24 cellular contexts compared by ENCODE assay signal in genomic region chr2:241329669-241330615, GRCh38. TPM values are rescaled to one million over a fixed set of nuclear protein-coding genes. Genes with fewer than 3 reads are reported as not detected.
DNase-seq lines count a peak whose midpoint lies in the region; ATAC-seq and TF ChIP-seq lines count a peak whose summit lies in the region.
"Had no signal": no experiment of that assay in that cellular context is flagged by ENCODE, and none has a peak within 500 bp of the region (broad histone marks: within the 10 kb centered on the region; RNA-seq: fewer than 3 reads in every experiment).

No MANE protein-coding gene starts in this region.

- no peak overlapping the region for H3K27ac ChIP-seq in CD4-positive, CD25-positive, alpha-beta regulatory T cell (ENCODE audit: insufficient read depth, low read length, poor library complexity, severe bottlenecking)
- H3K27ac ChIP-seq: ascending aorta, thyroid gland had no signal

- intact Hi-C loops in CD14-positive monocyte (cut with micrococcal nuclease), result no loop called here

- H3K4me3 Mint-ChIP-seq in CD4-positive, CD25-positive, alpha-beta regulatory T cell, result no peak overlapping the region
- H3K4me3 Mint-ChIP-seq in chondrocyte (ENCODE audit: unreplicated experiment) (no peak overlapping the region), neural crest cell (no peak overlapping the region), CD14-positive monocyte (no peak overlapping the region)
- H3K4me3 Mint-ChIP-seq: activated naive CD8-positive, alpha-beta T cell had no signal

- H3K36me3 Mint-ChIP-seq in CD4-positive, CD25-positive, alpha-beta regulatory T cell, result peaks cover 31% of the 10 kb centered on the region
- H3K36me3 Mint-ChIP-seq in chondrocyte (ENCODE audit: low read depth) (peaks cover 31% of the 10 kb centered on the region), neural crest cell (ENCODE audit: low read depth) (peaks cover 27% of the 10 kb centered on the region), CD14-positive monocyte (peaks cover 67 to 76% of the 10 kb centered on the region in 2 donors)

- peaks cover 43% of the 10 kb centered on the region for H3K36me3 ChIP-seq in CD4-positive, CD25-positive, alpha-beta regulatory T cell (ENCODE audit: control insufficient read depth, insufficient read depth, low read length)

- H3K9me3 ChIP-seq in CD4-positive, CD25-positive, alpha-beta regulatory T cell (ENCODE audit: control insufficient read depth in 2 of 2, low read length in 2 of 2), result no peaks in the 10 kb centered on the region
- H3K9me3 ChIP-seq: ascending aorta, HAP-1, thyroid gland had no signal

- no peak for ATAC-seq in CD4-positive, CD25-positive, alpha-beta regulatory T cell (ENCODE audit: low read depth in 2 of 2)
- ATAC-seq in GM21576 (IDR thresholded peaks at IDR 0.05; ENCODE audit: unreplicated experiment) (no peak), GM21381 (IDR thresholded peaks at IDR 0.05; ENCODE audit: unreplicated experiment) (no peak)
- ATAC-seq: stimulated activated naive CD8-positive, alpha-beta T cell treated with anti-CD3 and anti-CD28 coated beads, Interleukin-15, Interleukin-2, amounts not matched to agents 100 U/mL and 50 U/mL, for 24 hours had no signal

- no peaks in the 10 kb centered on the region for H3K27me3 Mint-ChIP-seq in CD4-positive, CD25-positive, alpha-beta regulatory T cell
- H3K27me3 Mint-ChIP-seq in chondrocyte (ENCODE audit: low read depth), result no peaks in the 10 kb centered on the region
- no peaks in the 10 kb centered on the region for H3K27me3 Mint-ChIP-seq in neural crest cell (ENCODE audit: low read depth)
- no peaks in the 10 kb centered on the region for H3K27me3 Mint-ChIP-seq in CD14-positive monocyte (ENCODE audit: low read depth in 3 of 3)
- H3K27me3 Mint-ChIP-seq: activated naive CD8-positive, alpha-beta T cell had no signal

- DNase-seq in CD4-positive, CD25-positive, alpha-beta regulatory T cell, result no peak
- DNase-seq in OCI-M1 (lab: John Stamatoyannopoulos, UW) (peak; percentile 24), chondrocyte (ENCODE audit: low spot score) (no peak), neural crest cell (ENCODE audit: low read depth, low spot score) (no peak), RPMI8226 (no peak), CD14-positive monocyte (ENCODE audit: low spot score) (no peak)
- DNase-seq: activated CD4-positive, alpha-beta T cell treated with anti-CD3 and anti-CD28 coated beads for 4 hours; C1 segment of cervical spinal cord; cerebellar nuclear complex; DMS 273 treated with DMSO at 0.1 percent for 48 hours; KBM-7; MV-4-11; NCI-H187; NCI-H774; occipital lobe; SHP77; stimulated activated CD4-positive, alpha-beta T cell treated with anti-CD3 and anti-CD28 coated beads, Interleukin-4, amount 100 ng/mL, for 24 hours; stimulated activated naive CD8-positive, alpha-beta T cell treated with anti-CD3 and anti-CD28 coated beads, Interleukin-15, Interleukin-2, amounts not matched to agents 100 U/mL and 50 U/mL, for 24 hours; thyroid gland had no signal

- H3K4me3 ChIP-seq in CD4-positive, CD25-positive, alpha-beta regulatory T cell (ENCODE audit: low read depth, low read length), result no peak overlapping the region
- H3K4me3 ChIP-seq: ascending aorta, HAP-1, thyroid gland had no signal

- peaks cover 0 to 2% (median 0%) of the 10 kb centered on the region in 7 donors for H3K9me3 Mint-ChIP-seq in CD4-positive, CD25-positive, alpha-beta regulatory T cell
- no peaks in the 10 kb centered on the region for H3K9me3 Mint-ChIP-seq in chondrocyte (ENCODE audit: low read depth)
- H3K9me3 Mint-ChIP-seq in neural crest cell, result no peaks in the 10 kb centered on the region
- peaks cover 0 to 2% (median 0%) of the 10 kb centered on the region in 7 donors for H3K9me3 Mint-ChIP-seq in CD14-positive monocyte

- TF ChIP-seq CTCF in chondrocyte (IDR thresholded peaks at IDR 0.05) (no peak), neural crest cell (conservative IDR thresholded peaks at IDR 0.05) (no peak), CD14-positive monocyte (IDR thresholded peaks at IDR 0.05) (no peak)

- H3K4me1 Mint-ChIP-seq in CD4-positive, CD25-positive, alpha-beta regulatory T cell, result peaks cover 9 to 21% (median 17%) of the 10 kb centered on the region in 4 donors
- H3K4me1 Mint-ChIP-seq in chondrocyte (ENCODE audit: low read depth), result peaks cover 9% of the 10 kb centered on the region
- no peaks in the 10 kb centered on the region for H3K4me1 Mint-ChIP-seq in neural crest cell
- H3K4me1 Mint-ChIP-seq in CD14-positive monocyte, result peaks cover 4% of the 10 kb centered on the region

- no peaks in the 10 kb centered on the region for H3K4me1 ChIP-seq in CD4-positive, CD25-positive, alpha-beta regulatory T cell (ENCODE audit: control insufficient read depth, insufficient read depth, low read length, poor library complexity, severe bottlenecking)
- H3K4me1 ChIP-seq: ascending aorta, HAP-1, thyroid gland had no signal

- no peaks in the 10 kb centered on the region for H3K27me3 ChIP-seq in CD4-positive, CD25-positive, alpha-beta regulatory T cell (ENCODE audit: control insufficient read depth, insufficient read depth, low read length)
- H3K27me3 ChIP-seq: ascending aorta, thyroid gland had no signal

- H3K27ac Mint-ChIP-seq in CD4-positive, CD25-positive, alpha-beta regulatory T cell, result peak overlapping the region in 2 of 3 donors; percentile 16 to 65
- peak overlapping the region; percentile 61 for H3K27ac Mint-ChIP-seq in chondrocyte (ENCODE audit: unreplicated experiment)
- peak overlapping the region; percentile 68 for H3K27ac Mint-ChIP-seq in neural crest cell (ENCODE audit: unreplicated experiment)
- peak overlapping the region in 1 of 7 donors; percentile 10 for H3K27ac Mint-ChIP-seq in CD14-positive monocyte
- H3K27ac Mint-ChIP-seq: activated naive CD8-positive, alpha-beta T cell had no signal

RNA-seq across cellular contexts. Expression of gene SEPTIN2, which starts 14.2 kb away (rescaled TPM):
- 191 TPM for total RNA-seq in CD4-positive, CD25-positive, alpha-beta regulatory T cell
- polyA plus RNA-seq in CD4-positive, CD25-positive, alpha-beta regulatory T cell, result 100 to 1,000 TPM; 131 to 186 (median 159) TPM
- total RNA-seq in chondrocyte, result 447 to 542 TPM (median 465 TPM) in 3 replicates
- 466 and 490 TPM in 2 replicates for total RNA-seq in neural crest cell
- 100 to 1,000 TPM; 195 to 207 TPM for polyA plus RNA-seq in CD14-positive monocyte

RNA-seq across cellular contexts. Expression of gene HDLBP, which starts 14.5 kb away (rescaled TPM):
- 121 TPM for total RNA-seq in CD4-positive, CD25-positive, alpha-beta regulatory T cell
- polyA plus RNA-seq in CD4-positive, CD25-positive, alpha-beta regulatory T cell, result 10 to 100 TPM; 33.6 to 42.6 (median 41.3) TPM
- total RNA-seq in chondrocyte (979 to 1,131 TPM (median 989 TPM) in 3 replicates), neural crest cell (320 and 333 TPM in 2 replicates)
- polyA plus RNA-seq in CD14-positive monocyte, result 10 to 100 TPM; 50.4 to 69.9 TPM

RNA-seq across cellular contexts. Expression of gene FARP2, which starts 26.1 kb away (rescaled TPM):
- total RNA-seq in CD4-positive, CD25-positive, alpha-beta regulatory T cell, result 34.9 TPM
- polyA plus RNA-seq in CD4-positive, CD25-positive, alpha-beta regulatory T cell, result 1 to 10 TPM; 3.0 to 7.4 (median 6.9) TPM
- total RNA-seq in chondrocyte (54.0 to 57.1 TPM (median 56.0 TPM) in 3 replicates), neural crest cell (34.4 and 36.1 TPM in 2 replicates)
- polyA plus RNA-seq in CD14-positive monocyte, result 1 to 10 TPM; 6.7 to 8.5 TPM
